In genomic region chr10:35711615-35712411, GRCh38 we compare ENCODE assay signal across 18 cellular contexts.
DNase-seq lines count a peak whose midpoint lies in the region; ATAC-seq, FAIRE-seq and TF ChIP-seq lines count a peak whose summit lies in the region.
"Had no signal": no experiment of that assay in that cellular context is flagged by ENCODE, and none has a peak within 500 bp of the region (broad histone marks: within the 10 kb centered on the region; RNA-seq: fewer than 3 reads in every experiment).

No MANE protein-coding gene starts in this region.

- no peaks in the 10 kb centered on the region for H3K9me2 ChIP-seq in MM.1S (replicated peaks; ENCODE audit: insufficient read depth, low read length)

- H3K79me2 ChIP-seq in MM.1S (ENCODE audit: low read length) = no peaks in the 10 kb centered on the region

- no peaks in the 10 kb centered on the region for H3K9me3 ChIP-seq in MM.1S (replicated peaks; ENCODE audit: insufficient read depth, low read length)

- no peak overlapping the region for H3K27ac ChIP-seq in MM.1S (ENCODE audit: low read length)

- no peak for TF ChIP-seq CTCF in MM.1S (IDR thresholded peaks at IDR 0.05; ENCODE audit: low read length)

- no peak overlapping the region for H3K9ac ChIP-seq in MM.1S (ENCODE audit: low read length)

- no peaks in the 10 kb centered on the region for H3K36me3 ChIP-seq in MM.1S (replicated peaks; ENCODE audit: insufficient read depth, low read length)

- 0 out of 2 replicates have a peak overlapping the region, but pooled peaks have one; percentile 6 for H2AFZ ChIP-seq in MM.1S (ENCODE audit: low read length)

- peak; percentile 59 for DNase-seq in ELF-1 (ENCODE audit: low read depth, low spot score)
- DNase-seq in MM.1S = no peak
- peak; percentile 59 for DNase-seq in NCI-H69 (lab: John Stamatoyannopoulos, UW)
- peak; percentile 41 for DNase-seq in left kidney (ENCODE audit: low read depth, low spot score)
- no peak for DNase-seq in GM12892 (ENCODE audit: insufficient read length)
- no peak for DNase-seq in activated naive CD4-positive, alpha-beta T cell treated with anti-CD3 and anti-CD28 coated beads, Interleukin-2, amount 50 U/mL, for 16 hours
- DNase-seq: CD4-positive, alpha-beta T cell; EL; NCI-H1048; NCI-H1694; NCI-H2227 treated with DMSO at 0.1 percent for 48 hours; NCI-H82; SIG-M5; T-helper 2 cell had no signal

- no peak for FAIRE-seq in GM12892 (lab: Jason Lieb, UNC)
- FAIRE-seq: D721Med, GM18507 had no signal

- no peak overlapping the region for H3K4me3 ChIP-seq in MM.1S (ENCODE audit: low read length)

- no peaks in the 10 kb centered on the region for H4K20me1 ChIP-seq in MM.1S (ENCODE audit: insufficient read depth, low read length)

- no peak for ATAC-seq in HG03025 (IDR thresholded peaks at IDR 0.05; ENCODE audit: low FRiP score, unreplicated experiment)
- ATAC-seq: HCT116 had no signal

- 0 out of 2 replicates have a peak, but pooled peaks cover 5% of the 10 kb centered on the region for H3K4me1 ChIP-seq in MM.1S (ENCODE audit: low read length)

- H3F3A ChIP-seq in MM.1S (ENCODE audit: insufficient read depth, low read length) = no peaks in the 10 kb centered on the region

- peak overlapping the region; percentile 40; the same call in 1 of the 2 replicates for H3K4me2 ChIP-seq in MM.1S (ENCODE audit: low read depth, low read length)

- no peak for TF ChIP-seq POLR2A in GM12892 (IDR thresholded peaks at IDR 0.05; ENCODE audit: low read depth, low read length)

- H3K27me3 ChIP-seq in MM.1S (replicated peaks; ENCODE audit: insufficient read depth, low read length) = no peaks in the 10 kb centered on the region

Comparison
In these comparisons a context has a peak if more than half of its experiments do, and no peak if none do; other contexts are left out.
1. DNase-seq: peak in ELF-1 (single experiment), NCI-H69 (single experiment) and left kidney (single experiment); none in MM.1S (single experiment), GM12892 (single experiment) and activated naive CD4-positive, alpha-beta T cell treated with anti-CD3 and anti-CD28 coated beads, Interleukin-2, amount 50 U/mL, for 16 hours (single experiment).